18 cellular contexts compared by ENCODE assay signal in genomic region chr14:85463512-85463911, GRCh38.
DNase-seq lines count a peak whose midpoint lies in the region; ATAC-seq and TF ChIP-seq lines count a peak whose summit lies in the region.
"Had no signal": no experiment of that assay in that cellular context is flagged by ENCODE, and none has a peak within 500 bp of the region (broad histone marks: within the 10 kb centered on the region; RNA-seq: fewer than 3 reads in every experiment).

No MANE protein-coding gene starts in this region.

- H3K4me3 ChIP-seq in effector memory CD4-positive, alpha-beta T cell (ENCODE audit: insufficient read depth, low read depth, low read length, poor library complexity, severe bottlenecking): no peak overlapping the region
- H3K4me3 ChIP-seq in prostate gland: no peak overlapping the region
- H3K4me3 ChIP-seq: psoas muscle, testis had no signal

- no peaks in the 10 kb centered on the region for H3K36me3 ChIP-seq in effector memory CD4-positive, alpha-beta T cell (ENCODE audit: control insufficient read depth, insufficient read depth, low read length)
- no peaks in the 10 kb centered on the region for H3K36me3 ChIP-seq in prostate gland

- H3K4me1 Mint-ChIP-seq in WTC11: peaks cover 23% of the 10 kb centered on the region
- H3K4me1 Mint-ChIP-seq: activated naive CD4-positive, alpha-beta T cell treated with anti-CD3 and anti-CD28 coated beads, Interleukin-2, amount 10 ng/mL, durations not matched to agents 7 days and 5 days; mesothelial cell of epicardium had no signal

- H3K27me3 ChIP-seq in effector memory CD4-positive, alpha-beta T cell (replicated peaks; ENCODE audit: control insufficient read depth, insufficient read depth, low read length, poor library complexity, severe bottlenecking): no peaks in the 10 kb centered on the region
- H3K27me3 ChIP-seq in prostate gland (replicated peaks; ENCODE audit: insufficient read depth): no peaks in the 10 kb centered on the region
- H3K27me3 ChIP-seq: testis had no signal

- H3K9me3 Mint-ChIP-seq in WTC11: peaks cover 6% of the 10 kb centered on the region; the same call in 1 of the 2 replicates

- no peaks in the 10 kb centered on the region for H3K4me1 ChIP-seq in effector memory CD4-positive, alpha-beta T cell (ENCODE audit: control insufficient read depth, insufficient read depth, low read length, poor library complexity, severe bottlenecking)
- no peaks in the 10 kb centered on the region for H3K4me1 ChIP-seq in prostate gland (replicated peaks)
- H3K4me1 ChIP-seq: testis had no signal

- no peaks in the 10 kb centered on the region; the same call in 1 of the 2 replicates for H3K27me3 Mint-ChIP-seq in WTC11 (ENCODE audit: low read depth)
- H3K27me3 Mint-ChIP-seq: activated naive CD4-positive, alpha-beta T cell treated with anti-CD3 and anti-CD28 coated beads, Interleukin-2, amount 10 ng/mL, durations not matched to agents 7 days and 5 days had no signal

- no peak overlapping the region for H3K4me3 Mint-ChIP-seq in WTC11
- H3K4me3 Mint-ChIP-seq: activated naive CD4-positive, alpha-beta T cell treated with anti-CD3 and anti-CD28 coated beads, Interleukin-2, amount 10 ng/mL, durations not matched to agents 7 days and 5 days; mesothelial cell of epicardium had no signal

- H3K9me3 ChIP-seq in effector memory CD4-positive, alpha-beta T cell (ENCODE audit: control insufficient read depth, low read length): no peaks in the 10 kb centered on the region
- no peaks in the 10 kb centered on the region for H3K9me3 ChIP-seq in prostate gland
- H3K9me3 ChIP-seq: psoas muscle, testis had no signal

- no peak overlapping the region for H3K27ac Mint-ChIP-seq in WTC11
- H3K27ac Mint-ChIP-seq: activated naive CD4-positive, alpha-beta T cell treated with anti-CD3 and anti-CD28 coated beads, Interleukin-2, amount 10 ng/mL, durations not matched to agents 7 days and 5 days; mesothelial cell of epicardium had no signal

- 50% methylated on average over 4 of the region's 4 CpGs for WGBS in prostate gland

- no peak for TF ChIP-seq POLR2A in prostate gland (IDR thresholded peaks at IDR 0.05)

- CTCF ChIA-PET in WTC11 (lab: Charles Lee): no interaction called here

- no peak for TF ChIP-seq CTCF in WTC11 (IDR thresholded peaks at IDR 0.05)
- TF ChIP-seq CTCF in omental fat pad (IDR thresholded peaks at IDR 0.05): no peak
- no peak for TF ChIP-seq CTCF in prostate gland (IDR thresholded peaks at IDR 0.05)

- H3K36me3 Mint-ChIP-seq in WTC11: no peaks in the 10 kb centered on the region
- H3K36me3 Mint-ChIP-seq: activated naive CD4-positive, alpha-beta T cell treated with anti-CD3 and anti-CD28 coated beads, Interleukin-2, amount 10 ng/mL, durations not matched to agents 7 days and 5 days; mesothelial cell of epicardium had no signal

- no peak overlapping the region for H3K27ac ChIP-seq in effector memory CD4-positive, alpha-beta T cell (ENCODE audit: insufficient read depth, low read length, poor library complexity, severe bottlenecking)
- no peak overlapping the region for H3K27ac ChIP-seq in prostate gland
- H3K27ac ChIP-seq: C4-2B, psoas muscle, testis had no signal

- ATAC-seq in WTC11 (peak; percentile 69), omental fat pad (ENCODE audit: low FRiP score) (peak; percentile 14)

- DNase-seq in NCI-H1092 (lab: John Stamatoyannopoulos, UW) (peak; percentile 0), NCI-H1092 treated with DMSO at 0.1 percent for 48 hours (lab: John Stamatoyannopoulos, UW) (no peak), NCI-H128 (lab: John Stamatoyannopoulos, UW; ENCODE audit: unreplicated experiment) (peak; percentile 38), WTC11 (ENCODE audit: low spot score) (no peak), omental fat pad (ENCODE audit: low spot score) (no peak), OCI-M1 (lab: John Stamatoyannopoulos, UW) (no peak), prostate gland (ENCODE audit: low spot score) (no peak)
- no peak for DNase-seq in effector memory CD4-positive, alpha-beta T cell
- DNase-seq: activated CD4-positive, alpha-beta T cell treated with anti-CD3 and anti-CD28 coated beads, Interleukin-2, amount 50 U/mL, for 48 hours; activated naive CD4-positive, alpha-beta T cell treated with anti-CD3 and anti-CD28 coated beads, Interleukin-2, amount 10 ng/mL, durations not matched to agents 7 days and 5 days; NCI-H226; psoas muscle; SHP77 treated with DMSO at 0.1 percent for 48 hours; stimulated activated CD4-positive, alpha-beta T cell treated with anti-CD3 and anti-CD28 coated beads, Interleukin-12 subunit alpha, Interleukin-12 subunit beta, amount 100 ng/mL, for 4 hours; T-helper 1 cell; testis had no signal

- intact Hi-C loops in prostate gland (cut with DNase I): no loop called here

- POLR2A ChIA-PET in WTC11 (lab: Charles Lee): interaction anchor here (0.6 kb wide), 1 partner anchor 374 kb away, joined by 4 read pairs; no protein-coding TSS in a partner anchor

TF ChIP-seq in WTC11, 78 proteins besides CTCF, POLR2A, EP300 and RAD21 (continues in another document):
- TF ChIP-seq ARID4B (CRISPR knock-in tag; IDR thresholded peaks at IDR 0.05; ENCODE audit: borderline replicate concordance): no peak
- no peak for TF ChIP-seq NR2C2 (CRISPR knock-in tag; IDR thresholded peaks at IDR 0.05)
- no peak for TF ChIP-seq CREB1 (CRISPR knock-in tag; IDR thresholded peaks at IDR 0.05)
- no peak for TF ChIP-seq ATF3 (CRISPR knock-in tag; conservative IDR thresholded peaks at IDR 0.05)
- TF ChIP-seq ERG (CRISPR knock-in tag; IDR thresholded peaks at IDR 0.05): no peak
- TF ChIP-seq E2F5 (CRISPR knock-in tag; IDR thresholded peaks at IDR 0.05): no peak
- no peak for TF ChIP-seq ELF4 (CRISPR knock-in tag; IDR thresholded peaks at IDR 0.05; ENCODE audit: low read depth)
- no peak for TF ChIP-seq KAT7 (CRISPR knock-in tag; IDR thresholded peaks at IDR 0.05; ENCODE audit: borderline replicate concordance)
- TF ChIP-seq MLX (CRISPR knock-in tag; IDR thresholded peaks at IDR 0.05): no peak

Comparison
In these comparisons a context has a peak if more than half of its experiments do, and no peak if none do; other contexts are left out.
1. DNase-seq: peak in NCI-H1092 (single experiment) and NCI-H128 (single experiment); none in NCI-H1092 treated with DMSO at 0.1 percent for 48 hours (single experiment), WTC11 (single experiment), omental fat pad (single experiment), OCI-M1 (single experiment), effector memory CD4-positive, alpha-beta T cell (0 of 3) and prostate gland (single experiment).